ENCODE assay signal across 8 cellular contexts in genomic region chr4:74623041-74623440, GRCh38.
DNase-seq lines count a peak whose midpoint lies in the region; ATAC-seq and TF ChIP-seq lines count a peak whose summit lies in the region.

No MANE protein-coding gene starts in this region.

- H3K36me3 ChIP-seq in cardiac muscle cell (no peaks in the 10 kb centered on the region), right lobe of liver (no peaks in the 10 kb centered on the region), suprapubic skin (no peaks in the 10 kb centered on the region)

- no peak overlapping the region for H3K27ac Mint-ChIP-seq in HFFc6

- intact Hi-C loops in cardiac septum (cut with DNase I) (loop anchor here (5.0 kb wide), 1 partner anchor 246 kb away; no protein-coding TSS in a partner anchor), right lobe of liver (cut with DNase I) (no loop called here)

- no peaks in the 10 kb centered on the region for H3K27me3 ChIP-seq in cardiac muscle cell
- H3K27me3 ChIP-seq in right lobe of liver, result no peaks in the 10 kb centered on the region
- no peaks in the 10 kb centered on the region for H3K27me3 ChIP-seq in suprapubic skin

- in situ Hi-C loops in astrocyte of the spinal cord (cut with HindIII; ENCODE audit: low sequenced_read_pairs), result no loop called here

- ATAC-seq in right lobe of liver, result peak; percentile 75 to 85 (median 81)
- ATAC-seq in HG03045 (IDR thresholded peaks at IDR 0.05; ENCODE audit: unreplicated experiment), result no peak

- WGBS in right lobe of liver (ENCODE audit: insufficient coverage, low coverage, low lambda C conversion rate, missing lambda C conversion rate), result 14% methylated on average over 3 of the region's 3 CpGs
- WGBS in suprapubic skin, result 38% methylated on average over 3 of the region's 3 CpGs

- TF ChIP-seq POLR2A in right lobe of liver (IDR thresholded peaks at IDR 0.05) (no peak), suprapubic skin (IDR thresholded peaks at IDR 0.05) (no peak)

- H3K27me3 Mint-ChIP-seq in HFFc6 (ENCODE audit: insufficient read depth), result peaks cover 8% of the 10 kb centered on the region

- H3K4me3 Mint-ChIP-seq in HFFc6, result no peak overlapping the region

- no peak overlapping the region for H3K27ac ChIP-seq in cardiac muscle cell
- H3K27ac ChIP-seq in right lobe of liver, result no peak overlapping the region
- H3K27ac ChIP-seq in suprapubic skin, result no peak overlapping the region

- H3K9me3 ChIP-seq in cardiac muscle cell (ENCODE audit: low read depth), result no peaks in the 10 kb centered on the region
- H3K9me3 ChIP-seq in right lobe of liver, result no peaks in the 10 kb centered on the region
- H3K9me3 ChIP-seq in suprapubic skin, result no peaks in the 10 kb centered on the region

- peak; percentile 49 for TF ChIP-seq CTCF in cardiac muscle cell (IDR thresholded peaks at IDR 0.05; ENCODE audit: low read depth, low read length)
- peak; percentile 76 for TF ChIP-seq CTCF in HFFc6 (IDR thresholded peaks at IDR 0.05)
- TF ChIP-seq CTCF in astrocyte of the spinal cord (IDR thresholded peaks at IDR 0.05; ENCODE audit: low read depth, low read length), result peak; percentile 33
- TF ChIP-seq CTCF in right lobe of liver (IDR thresholded peaks at IDR 0.05), result peak; percentile 49 to 84 (median 50)
- TF ChIP-seq CTCF in suprapubic skin (IDR thresholded peaks at IDR 0.05), result peak in 1 of 2 donors; percentile 7

- no peak overlapping the region for H3K4me3 ChIP-seq in cardiac muscle cell
- no peak overlapping the region for H3K4me3 ChIP-seq in astrocyte of the spinal cord (ENCODE audit: low read depth, low read length)
- H3K4me3 ChIP-seq in right lobe of liver, result no peak overlapping the region
- H3K4me3 ChIP-seq in suprapubic skin, result no peak overlapping the region

- H3K4me1 ChIP-seq in cardiac muscle cell (ENCODE audit: low read depth) (peaks cover 13% of the 10 kb centered on the region), right lobe of liver (peaks cover 0 to 6% (median 0%) of the 10 kb centered on the region in 4 donors), suprapubic skin (no peaks in the 10 kb centered on the region)

- peaks cover 48% of the 10 kb centered on the region for H3K4me1 Mint-ChIP-seq in HFFc6 (ENCODE audit: low read depth)

- TF ChIP-seq EP300 in suprapubic skin (IDR thresholded peaks at IDR 0.05), result no peak

- H3K36me3 Mint-ChIP-seq in HFFc6 (ENCODE audit: low read depth), result no peaks in the 10 kb centered on the region

- no peaks in the 10 kb centered on the region for H3K9me3 Mint-ChIP-seq in HFFc6

- DNase-seq in cardiac muscle cell (ENCODE audit: low read depth in 1 of 2, low spot score in 1 of 2) (peak; percentile 34 to 79), cardiac septum (ENCODE audit: low spot score) (no peak), HFFc6 (peak; percentile 27), NCI-H2029 (lab: John Stamatoyannopoulos, UW) (peak; percentile 12), astrocyte of the spinal cord (ENCODE audit: low read depth, low spot score) (no peak), right lobe of liver (no peak), suprapubic skin (ENCODE audit: low spot score in 2 of 2) (no peak)

Comparison
In these comparisons a context has a peak if more than half of its experiments do, and no peak if none do; other contexts are left out.
1. DNase-seq: peak in cardiac muscle cell (2 of 2), HFFc6 (single experiment) and NCI-H2029 (single experiment); none in cardiac septum (single experiment), astrocyte of the spinal cord (single experiment), right lobe of liver (0 of 3) and suprapubic skin (0 of 2).